Comparison of ENCODE assay signal across 32 cellular contexts in genomic region chr2:38540580-38541290, GRCh38.
DNase-seq lines count a peak whose midpoint lies in the region; ATAC-seq, FAIRE-seq and TF ChIP-seq lines count a peak whose summit lies in the region.
"Had no signal": no experiment of that assay in that cellular context is flagged by ENCODE, and none has a peak within 500 bp of the region (broad histone marks: within the 10 kb centered on the region; RNA-seq: fewer than 3 reads in every experiment).

No MANE protein-coding gene starts in this region.

- ATAC-seq in GM18873 (IDR thresholded peaks at IDR 0.05; ENCODE audit: low FRiP score, unreplicated experiment) = no peak
- no peak for ATAC-seq in lower lobe of right lung
- ATAC-seq: A549; activated CD8-positive, alpha-beta T cell treated with anti-CD3 and anti-CD28 coated beads for 36 hours; foreskin keratinocyte; SK-N-SH treated with all-trans-retinoic acid at 6 μM for 48 hours had no signal

- CTCF ChIA-PET in MCF 10A (lab: Yijun Ruan, JAX) = interaction anchor here (0.6 to 1.5 kb wide), 3 partner anchors 41 to 215 kb away, joined by 3 read pairs; no protein-coding TSS in a partner anchor
- CTCF ChIA-PET in mammary epithelial cell (lab: Charles Lee; ENCODE audit: low non-redundant PET) = interaction anchor here (0.6 kb wide), 1 partner anchor 225 kb away, joined by 4 read pairs; no protein-coding TSS in a partner anchor

- peak in 1 of 2 donors; percentile 79 for DNase-seq in breast epithelium (ENCODE audit: low spot score in 2 of 2)
- DNase-seq in MCF 10A (ENCODE audit: unreplicated experiment) = no peak
- peak; percentile 11 for DNase-seq in mammary epithelial cell
- DNase-seq in SKM-1 treated with dmso at 0.1 percent for 144 hours (lab: John Stamatoyannopoulos, UW; ENCODE audit: unreplicated experiment) = no peak
- no peak for DNase-seq in lower lobe of right lung
- DNase-seq in small intestine = no peak
- DNase-seq: activated CD8-positive, alpha-beta memory T cell treated with anti-CD3 and anti-CD28 coated beads, Interleukin-2, amount 50 U/mL, for 48 hours; activated CD8-positive, alpha-beta T cell treated with anti-CD3 and anti-CD28 coated beads for 36 hours; activated naive CD4-positive, alpha-beta T cell treated with anti-CD3 and anti-CD28 coated beads for 36 hours; AML-193; CD4-positive, CD25-positive, alpha-beta regulatory T cell; esophagus squamous epithelium; foreskin keratinocyte; KG1; MM.1S; NCI-H1417 treated with DMSO at 0.1 percent for 48 hours; NCI-H2081 treated with DMSO at 0.1 percent for 48 hours; nephron progenitor cell; ovary; stimulated activated CD4-positive, alpha-beta T cell treated with anti-CD3 and anti-CD28 coated beads, Interleukin-1b, Interleukin-23, amount 100 ng/mL, for 48 hours; stimulated activated naive CD4-positive, alpha-beta T cell treated with Interleukin-2 at 50 U/mL for 16 hours had no signal

- H3K27me3 ChIP-seq in breast epithelium (no peaks in the 10 kb centered on the region), mammary epithelial cell (ENCODE audit: insufficient read depth, low read length) (no peaks in the 10 kb centered on the region), lower lobe of right lung (ENCODE audit: low read depth) (no peaks in the 10 kb centered on the region), small intestine (ENCODE audit: control insufficient read depth in 2 of 2, insufficient read depth in 2 of 2, low read length in 2 of 2) (no peaks in the 10 kb centered on the region)
- H3K27me3 ChIP-seq: foreskin keratinocyte, ovary had no signal

- no peaks in the 10 kb centered on the region for H3K4me1 ChIP-seq in breast epithelium
- H3K4me1 ChIP-seq in mammary epithelial cell (ENCODE audit: insufficient read depth, low read length) = peaks cover 9% of the 10 kb centered on the region
- peaks cover 24% of the 10 kb centered on the region for H3K4me1 ChIP-seq in mesodermal cell (ENCODE audit: control insufficient read depth, insufficient read depth, low read length, poor library complexity, severe bottlenecking)
- peaks cover 6% of the 10 kb centered on the region for H3K4me1 ChIP-seq in lower lobe of right lung
- H3K4me1 ChIP-seq in small intestine (ENCODE audit: control insufficient read depth in 2 of 2, insufficient read depth in 1 of 2, low read depth in 1 of 2, low read length in 1 of 2) = peaks cover 0 to 8% of the 10 kb centered on the region in 2 donors

- H3K9me3 ChIP-seq in breast epithelium (no peaks in the 10 kb centered on the region), mammary epithelial cell (replicated peaks; ENCODE audit: insufficient read depth, low read length) (no peaks in the 10 kb centered on the region), mesodermal cell (ENCODE audit: control insufficient read depth, low read length) (peaks cover 6% of the 10 kb centered on the region), lower lobe of right lung (no peaks in the 10 kb centered on the region), small intestine (ENCODE audit: control insufficient read depth, low read depth) (no peaks in the 10 kb centered on the region)
- H3K9me3 ChIP-seq: A549, esophagus squamous epithelium, ovary had no signal

- H3K4me3 Mint-ChIP-seq in MCF 10A (ENCODE audit: unreplicated experiment) = no peak overlapping the region
- H3K4me3 Mint-ChIP-seq: activated CD8-positive, alpha-beta T cell treated with anti-CD3 and anti-CD28 coated beads for 36 hours; activated naive CD4-positive, alpha-beta T cell treated with anti-CD3 and anti-CD28 coated beads for 36 hours; activated T-helper 1 cell treated with anti-CD3 and anti-CD28 coated beads, Interleukin-12 subunit alpha, Interleukin-12 subunit beta, Interleukin-2, Interleukin-4 antibody, amounts not matched to agents 30 ng/mL and 10 ng/mL and 1 ng/mL, durations not matched to agents 14 hours and 24 hours and 36 hours; CD4-positive, CD25-positive, alpha-beta regulatory T cell; central memory CD8-positive, alpha-beta T cell; nephron progenitor cell; T-helper 2 cell treated with Interferon-gamma antibody and Interleukin-4, amounts not matched to agents 5 μg/mL and 100 μg/mL, for 36 hours had no signal

- H3K9me3 Mint-ChIP-seq in MCF 10A (ENCODE audit: unreplicated experiment) = no peaks in the 10 kb centered on the region
- H3K9me3 Mint-ChIP-seq: activated CD8-positive, alpha-beta T cell treated with anti-CD3 and anti-CD28 coated beads for 36 hours; activated naive CD4-positive, alpha-beta T cell treated with anti-CD3 and anti-CD28 coated beads for 36 hours; activated T-helper 1 cell treated with anti-CD3 and anti-CD28 coated beads, Interleukin-12 subunit alpha, Interleukin-12 subunit beta, Interleukin-2, Interleukin-4 antibody, amounts not matched to agents 30 ng/mL and 10 ng/mL and 1 ng/mL, durations not matched to agents 14 hours and 24 hours and 36 hours; CD4-positive, CD25-positive, alpha-beta regulatory T cell; central memory CD8-positive, alpha-beta T cell; T-helper 2 cell treated with Interferon-gamma antibody and Interleukin-4, amounts not matched to agents 5 μg/mL and 100 μg/mL, for 36 hours had no signal

- no peak overlapping the region for H3K9ac ChIP-seq in mammary epithelial cell (ENCODE audit: insufficient read depth, low read length)

- H3K27ac ChIP-seq in breast epithelium (peak overlapping the region; percentile 5 to 20), mammary epithelial cell (ENCODE audit: insufficient read depth, low read depth, low read length) (no peak overlapping the region), mesodermal cell (ENCODE audit: low read depth, low read length, severe bottlenecking) (peak overlapping the region; percentile 5), lower lobe of right lung (no peak overlapping the region), small intestine (ENCODE audit: low read depth in 1 of 2, low read length in 1 of 2) (no peak overlapping the region)
- H3K27ac ChIP-seq: A549, esophagus squamous epithelium, foreskin keratinocyte, ovary had no signal

- TF ChIP-seq CTCF in breast epithelium (IDR thresholded peaks at IDR 0.05) (no peak), MCF 10A (IDR thresholded peaks at IDR 0.05; ENCODE audit: unreplicated experiment) (no peak), mammary epithelial cell (conservative IDR thresholded peaks at IDR 0.05 in 1 of 2, IDR thresholded peaks at IDR 0.05 in 1 of 2; ENCODE audit: extremely low read depth in 1 of 2, insufficient read depth in 1 of 2, low read depth in 1 of 2, low read length in 2 of 2) (no peak), lower lobe of right lung (IDR thresholded peaks at IDR 0.05) (no peak)

- intact Hi-C loops in breast epithelium (cut with DNase I; ENCODE audit: low total_unique reads) = no loop called here
- intact Hi-C loops in MCF 10A (cut with micrococcal nuclease) = no loop called here
- intact Hi-C loops in mammary epithelial cell (cut with micrococcal nuclease) = no loop called here
- intact Hi-C loops in lower lobe of right lung (cut with DNase I) = no loop called here

- H3K4me2 ChIP-seq in mammary epithelial cell (ENCODE audit: insufficient read depth, low read depth, low read length) = no peak overlapping the region
- H3K4me2 ChIP-seq: A549 had no signal

- 12% methylated on average over 5 of the region's 5 CpGs for WGBS in mammary epithelial cell (ENCODE audit: low coverage, missing lambda C conversion rate)
- WGBS in mesodermal cell (ENCODE audit: insufficient coverage in 2 of 2), 2 experiments = 92 to 100% methylated on average over 3 to 5 of the region's 5 CpGs
- WGBS in small intestine, 3 donors = 18 to 54% (median 47%) methylated on average over 5 of the region's 5 CpGs

- TF ChIP-seq POLR2A in breast epithelium (IDR thresholded peaks at IDR 0.05) = no peak

- H3K4me1 Mint-ChIP-seq in MCF 10A (ENCODE audit: insufficient read depth, unreplicated experiment) = peaks cover 9% of the 10 kb centered on the region

- H3K27me3 Mint-ChIP-seq in MCF 10A (ENCODE audit: insufficient read depth, unreplicated experiment) = no peaks in the 10 kb centered on the region

- dilution Hi-C loops in mammary epithelial cell (cut with HindIII; ENCODE audit: low sequenced_read_pairs) = no loop called here

- no peaks in the 10 kb centered on the region for H4K20me1 ChIP-seq in mammary epithelial cell (ENCODE audit: insufficient read depth, low read length)

- no peak for FAIRE-seq in small intestine (lab: Jason Lieb, UNC)
- FAIRE-seq: A549, endometrium, GM18507, HTR-8/SVneo, urothelium cell line had no signal

- peaks cover 6% of the 10 kb centered on the region for H3K36me3 Mint-ChIP-seq in MCF 10A (ENCODE audit: insufficient read depth, unreplicated experiment)
- H3K36me3 Mint-ChIP-seq: CD4-positive, CD25-positive, alpha-beta regulatory T cell had no signal

- H3K4me3 ChIP-seq in breast epithelium (no peak overlapping the region), mammary epithelial cell (replicated peaks in 1 of 3; ENCODE audit: insufficient read depth in 1 of 3, low read depth in 2 of 3, low read length in 3 of 3) (no peak overlapping the region), mesodermal cell (ENCODE audit: extremely low read depth, insufficient read depth, low read length, poor library complexity, severe bottlenecking) (no peak overlapping the region), lower lobe of right lung (no peak overlapping the region), small intestine (ENCODE audit: low read depth in 1 of 2, low read length in 2 of 2) (no peak overlapping the region)
- H3K4me3 ChIP-seq: A549, esophagus squamous epithelium, ovary had no signal

- no peak overlapping the region for H2AFZ ChIP-seq in mammary epithelial cell (ENCODE audit: low read depth, low read length)

- H3K27ac Mint-ChIP-seq in MCF 10A (ENCODE audit: low read depth, unreplicated experiment) = no peak overlapping the region
- H3K27ac Mint-ChIP-seq: activated CD8-positive, alpha-beta T cell treated with anti-CD3 and anti-CD28 coated beads for 36 hours; activated naive CD4-positive, alpha-beta T cell treated with anti-CD3 and anti-CD28 coated beads for 36 hours; activated T-helper 1 cell treated with anti-CD3 and anti-CD28 coated beads, Interleukin-12 subunit alpha, Interleukin-12 subunit beta, Interleukin-2, Interleukin-4 antibody, amounts not matched to agents 30 ng/mL and 10 ng/mL and 1 ng/mL, durations not matched to agents 14 hours and 24 hours and 36 hours; nephron progenitor cell; T-helper 2 cell treated with Interferon-gamma antibody and Interleukin-4, amounts not matched to agents 5 μg/mL and 100 μg/mL, for 36 hours had no signal

- no TSS peak for BruUV-seq in MCF 10A (replicated peaks; lab: Mats Ljungman, UMichigan)
- no TSS peak for BruUV-seq in mammary epithelial cell (replicated peaks; lab: Mats Ljungman, UMichigan)

- H3K79me2 ChIP-seq in mammary epithelial cell (ENCODE audit: insufficient read depth, low read length) = no peaks in the 10 kb centered on the region

- H3K36me3 ChIP-seq in breast epithelium (no peaks in the 10 kb centered on the region), mammary epithelial cell (ENCODE audit: insufficient read depth, low read length) (no peaks in the 10 kb centered on the region), mesodermal cell (ENCODE audit: control insufficient read depth, insufficient read depth, low read length) (no peaks in the 10 kb centered on the region), lower lobe of right lung (no peaks in the 10 kb centered on the region), small intestine (ENCODE audit: control insufficient read depth in 2 of 2, insufficient read depth in 2 of 2, low read length in 2 of 2) (no peaks in the 10 kb centered on the region)
- H3K36me3 ChIP-seq: esophagus squamous epithelium, ovary had no signal

- POLR2A ChIA-PET in MCF 10A (lab: Yijun Ruan, JAX) = interaction anchor here (2.1 kb wide), 1 partner anchor 78 kb away, joined by 5 read pairs; no protein-coding TSS in a partner anchor

- in situ Hi-C loops in mammary epithelial cell (cut with MboI; ENCODE audit: low sequenced_read_pairs in 2 of 2) = no loop called here

Comparison
In these comparisons a context has a peak if more than half of its experiments do, and no peak if none do; other contexts are left out.
1. H3K27ac ChIP-seq: peak in breast epithelium (2 of 2) and mesodermal cell (single experiment); none in mammary epithelial cell (single experiment), lower lobe of right lung (single experiment) and small intestine (0 of 2).